In genomic region chr2:74715880-74716279, GRCh38 we compare ENCODE assay signal across 8 cellular contexts.
DNase-seq lines count a peak whose midpoint lies in the region; ATAC-seq and TF ChIP-seq lines count a peak whose summit lies in the region.

No MANE protein-coding gene starts in this region.

- TF ChIP-seq POLR2A in right lobe of liver (IDR thresholded peaks at IDR 0.05) (no peak), transverse colon (IDR thresholded peaks at IDR 0.05) (no peak)

- in situ Hi-C loops in transverse colon (cut with MboI; ENCODE audit: low pct_ligation_motif_present in 1 of 4, low pct_unique_long_range_greater_than_20kb in 1 of 4, low sequenced_read_pairs in 3 of 4), result loop anchor here in 3 of 4 donors (5.0 to 10.0 kb wide), 2 partner anchors 159 to 161 kb away; no protein-coding TSS in a partner anchor

- no peak overlapping the region for H3K27ac Mint-ChIP-seq in activated naive CD4-positive, alpha-beta T cell treated with anti-CD3 and anti-CD28 coated beads, Interleukin-2, amount 10 ng/mL, durations not matched to agents 7 days and 5 days
- H3K27ac Mint-ChIP-seq in activated naive CD4-positive, alpha-beta T cell treated with anti-CD3 and anti-CD28 coated beads, Interleukin-2, amount 50 U/mL, for 72 hours, result no peak overlapping the region
- no peak overlapping the region for H3K27ac Mint-ChIP-seq in activated naive CD8-positive, alpha-beta T cell treated with anti-CD3 and anti-CD28 coated beads, Interleukin-2, amount 10 ng/mL, durations not matched to agents 7 days and 5 days

- peak overlapping the region in 2 of 3 donors; percentile 50 to 61 for H3K4me3 ChIP-seq in right lobe of liver
- peak overlapping the region in 3 of 4 donors; percentile 50 to 66 (median 60) for H3K4me3 ChIP-seq in transverse colon

- H3K4me1 Mint-ChIP-seq in activated naive CD4-positive, alpha-beta T cell treated with anti-CD3 and anti-CD28 coated beads, Interleukin-2, amount 10 ng/mL, durations not matched to agents 7 days and 5 days, result peaks cover 7% of the 10 kb centered on the region
- peaks cover 8% of the 10 kb centered on the region for H3K4me1 Mint-ChIP-seq in activated naive CD8-positive, alpha-beta T cell treated with anti-CD3 and anti-CD28 coated beads, Interleukin-2, amount 10 ng/mL, durations not matched to agents 7 days and 5 days

- H3K36me3 ChIP-seq in right lobe of liver (no peaks in the 10 kb centered on the region), transverse colon (no peaks in the 10 kb centered on the region)

- H3K27me3 ChIP-seq in right lobe of liver (no peaks in the 10 kb centered on the region), transverse colon (no peaks in the 10 kb centered on the region), foreskin keratinocyte (no peaks in the 10 kb centered on the region)

- H3K27me3 Mint-ChIP-seq in activated naive CD4-positive, alpha-beta T cell treated with anti-CD3 and anti-CD28 coated beads, Interleukin-2, amount 10 ng/mL, durations not matched to agents 7 days and 5 days, result peaks cover 18% of the 10 kb centered on the region
- H3K27me3 Mint-ChIP-seq in activated naive CD8-positive, alpha-beta T cell treated with anti-CD3 and anti-CD28 coated beads, Interleukin-2, amount 10 ng/mL, durations not matched to agents 7 days and 5 days, result peaks cover 24% of the 10 kb centered on the region

- H3K9me3 ChIP-seq in right lobe of liver (no peaks in the 10 kb centered on the region), transverse colon (no peaks in the 10 kb centered on the region)

- DNase-seq in activated naive CD4-positive, alpha-beta T cell treated with anti-CD3 and anti-CD28 coated beads, Interleukin-2, amount 10 ng/mL, durations not matched to agents 7 days and 5 days, result no peak
- DNase-seq in activated naive CD4-positive, alpha-beta T cell treated with anti-CD3 and anti-CD28 coated beads, Interleukin-2, amount 50 U/mL, for 72 hours (ENCODE audit: low spot score in 2 of 2), result no peak
- no peak for DNase-seq in activated naive CD8-positive, alpha-beta T cell treated with anti-CD3 and anti-CD28 coated beads, Interleukin-2, amount 10 ng/mL, durations not matched to agents 7 days and 5 days
- DNase-seq in right lobe of liver, result no peak
- no peak for DNase-seq in transverse colon
- no peak for DNase-seq in foreskin keratinocyte
- DNase-seq in NCI-H2029 treated with DMSO at 0.1 percent for 48 hours (lab: John Stamatoyannopoulos, UW), result no peak

- no peak for TF ChIP-seq EP300 in transverse colon (IDR thresholded peaks at IDR 0.05; ENCODE audit: low read depth)

- H3K27ac ChIP-seq in right lobe of liver, result no peak overlapping the region
- H3K27ac ChIP-seq in transverse colon, result peak overlapping the region; percentile 77 to 83 (median 81)
- no peak overlapping the region for H3K27ac ChIP-seq in foreskin keratinocyte

- ATAC-seq in activated naive CD4-positive, alpha-beta T cell treated with anti-CD3 and anti-CD28 coated beads, Interleukin-2, amount 50 U/mL, for 72 hours, result no peak
- ATAC-seq in activated naive CD8-positive, alpha-beta T cell treated with anti-CD3 and anti-CD28 coated beads, Interleukin-2, amount 10 ng/mL, durations not matched to agents 7 days and 5 days (ENCODE audit: low read depth), result no peak
- ATAC-seq in right lobe of liver (no peak), foreskin keratinocyte (no peak), HG02840 (IDR thresholded peaks at IDR 0.05; ENCODE audit: low FRiP score, unreplicated experiment) (no peak)

- no peaks in the 10 kb centered on the region for H3K36me3 Mint-ChIP-seq in activated naive CD4-positive, alpha-beta T cell treated with anti-CD3 and anti-CD28 coated beads, Interleukin-2, amount 10 ng/mL, durations not matched to agents 7 days and 5 days
- H3K36me3 Mint-ChIP-seq in activated naive CD4-positive, alpha-beta T cell treated with anti-CD3 and anti-CD28 coated beads, Interleukin-2, amount 50 U/mL, for 72 hours, result no peaks in the 10 kb centered on the region
- no peaks in the 10 kb centered on the region for H3K36me3 Mint-ChIP-seq in activated naive CD8-positive, alpha-beta T cell treated with anti-CD3 and anti-CD28 coated beads, Interleukin-2, amount 10 ng/mL, durations not matched to agents 7 days and 5 days

- POLR2A ChIA-PET in activated naive CD8-positive, alpha-beta T cell treated with anti-CD3 and anti-CD28 coated beads, Interleukin-2, amount 10 ng/mL, durations not matched to agents 7 days and 5 days (lab: Charles Lee), result interaction anchor here (1.2 kb wide), 1 partner anchor 163 kb away, joined by 3 read pairs; no protein-coding TSS in a partner anchor

- peak overlapping the region; percentile 71 for H3K4me3 Mint-ChIP-seq in activated naive CD4-positive, alpha-beta T cell treated with anti-CD3 and anti-CD28 coated beads, Interleukin-2, amount 10 ng/mL, durations not matched to agents 7 days and 5 days
- peak overlapping the region; percentile 78 for H3K4me3 Mint-ChIP-seq in activated naive CD8-positive, alpha-beta T cell treated with anti-CD3 and anti-CD28 coated beads, Interleukin-2, amount 10 ng/mL, durations not matched to agents 7 days and 5 days

- H3K4me1 ChIP-seq in right lobe of liver (peaks cover 0 to 6% (median 0%) of the 10 kb centered on the region in 4 donors), transverse colon (peaks cover 0 to 26% (median 8%) of the 10 kb centered on the region in 4 donors), foreskin keratinocyte (peaks cover 4% of the 10 kb centered on the region)

- TF ChIP-seq CTCF in right lobe of liver (IDR thresholded peaks at IDR 0.05) (no peak), transverse colon (IDR thresholded peaks at IDR 0.05) (no peak), foreskin keratinocyte (conservative IDR thresholded peaks at IDR 0.05) (no peak)

- CTCF ChIA-PET in activated naive CD4-positive, alpha-beta T cell treated with anti-CD3 and anti-CD28 coated beads, Interleukin-2, amount 10 ng/mL, durations not matched to agents 7 days and 5 days (lab: Charles Lee), result interaction anchor here (0.6 to 6.1 kb wide), 8 partner anchors 9 to 447 kb away, joined by 3 to 90 read pairs (median 3); no protein-coding TSS in a partner anchor

- intact Hi-C loops in right lobe of liver (cut with DNase I) (loop anchor here (5.0 to 10.0 kb wide), 2 partner anchors 159 to 161 kb away; no protein-coding TSS in a partner anchor), transverse colon (cut with DNase I; ENCODE audit: low total_unique reads) (no loop called here)

- H3K9me3 Mint-ChIP-seq in activated naive CD4-positive, alpha-beta T cell treated with anti-CD3 and anti-CD28 coated beads, Interleukin-2, amount 10 ng/mL, durations not matched to agents 7 days and 5 days, result no peaks in the 10 kb centered on the region
- H3K9me3 Mint-ChIP-seq in activated naive CD4-positive, alpha-beta T cell treated with anti-CD3 and anti-CD28 coated beads, Interleukin-2, amount 50 U/mL, for 72 hours, result no peaks in the 10 kb centered on the region
- no peaks in the 10 kb centered on the region for H3K9me3 Mint-ChIP-seq in activated naive CD8-positive, alpha-beta T cell treated with anti-CD3 and anti-CD28 coated beads, Interleukin-2, amount 10 ng/mL, durations not matched to agents 7 days and 5 days

- 39% methylated on average over 6 of the region's 6 CpGs for WGBS in right lobe of liver (ENCODE audit: insufficient coverage, low coverage, low lambda C conversion rate, missing lambda C conversion rate)
- WGBS in transverse colon (ENCODE audit: low coverage in 1 of 2), 2 donors, result 19 to 60% methylated on average over 4 to 6 of the region's 6 CpGs

Comparison
In these comparisons a context has a peak if more than half of its experiments do, and no peak if none do; other contexts are left out.
1. H3K27ac ChIP-seq: peak in transverse colon (4 of 4); none in right lobe of liver (0 of 3) and foreskin keratinocyte (single experiment).